ENCODE assay signal across 16 cellular contexts in genomic region chr2:53497020-53497419, GRCh38.
DNase-seq lines count a peak whose midpoint lies in the region; ATAC-seq, FAIRE-seq and TF ChIP-seq lines count a peak whose summit lies in the region.
"Had no signal": no experiment of that assay in that cellular context is flagged by ENCODE, and none has a peak within 500 bp of the region (broad histone marks: within the 10 kb centered on the region; RNA-seq: fewer than 3 reads in every experiment).

No MANE protein-coding gene starts in this region.

- H3K27me3 ChIP-seq in heart right ventricle (no peaks in the 10 kb centered on the region), sigmoid colon (no peaks in the 10 kb centered on the region), HepG2 (ENCODE audit: control insufficient read depth in 1 of 2, insufficient read depth in 2 of 2, low read length in 2 of 2) (peaks cover 0 to 4% of the 10 kb centered on the region in 2 experiments; a peak in 2 of 5 replicates)
- H3K27me3 ChIP-seq: BLaER1 treated with 17β-estradiol and CSF1 and Interleukin-3, amounts not matched to agents 10 nM and 100 nM had no signal

- TF ChIP-seq EP300 in sigmoid colon (IDR thresholded peaks at IDR 0.05) (no peak), HepG2 (IDR thresholded peaks at IDR 0.05; ENCODE audit: low read depth in 2 of 2, low read length in 2 of 2) (no peak), HepG2 (CRISPR knock-in tag; IDR thresholded peaks at IDR 0.05; ENCODE audit: borderline replicate concordance) (no peak)

- ATAC-seq in Right ventricle myocardium superior (ENCODE audit: poor library complexity) (peak; percentile 35), heart right ventricle (no peak), HepG2 (no peak)
- ATAC-seq: HCT116 had no signal

- H4K20me1 ChIP-seq in HepG2 (ENCODE audit: insufficient read depth, low read length): no peaks in the 10 kb centered on the region
- H4K20me1 ChIP-seq: BLaER1 treated with 17β-estradiol and CSF1 and Interleukin-3, amounts not matched to agents 10 nM and 100 nM had no signal

- no peak for TF ChIP-seq RAD21 in HepG2 (CRISPR knock-in tag; IDR thresholded peaks at IDR 0.05)

- H3K9ac ChIP-seq in HepG2 (ENCODE audit: insufficient read depth, low read depth, low read length): no peak overlapping the region
- H3K9ac ChIP-seq: BLaER1 treated with 17β-estradiol and CSF1 and Interleukin-3, amounts not matched to agents 10 nM and 100 nM; GM23248 had no signal

- TF ChIP-seq CTCF in heart right ventricle (IDR thresholded peaks at IDR 0.05) (no peak), sigmoid colon (IDR thresholded peaks at IDR 0.05) (no peak), HepG2 (CRISPR knock-in tag; IDR thresholded peaks at IDR 0.05) (no peak)

- CTCF ChIA-PET in HepG2 (lab: Yijun Ruan, JAX; ENCODE audit: low intra/inter-chr PET ratio, low total read pairs): no interaction called here

- no peaks in the 10 kb centered on the region for H3K79me2 ChIP-seq in HepG2 (ENCODE audit: insufficient read depth, low read length)

- FAIRE-seq in HepG2 (lab: Jason Lieb, UNC): no peak
- FAIRE-seq: H54 had no signal

- TF ChIP-seq POLR2A in sigmoid colon (IDR thresholded peaks at IDR 0.05) (no peak), HepG2 (IDR thresholded peaks at IDR 0.05; ENCODE audit: insufficient read depth in 1 of 2, low read depth in 2 of 2, low read length in 2 of 2) (no peak)

- no peaks in the 10 kb centered on the region for H3K9me3 ChIP-seq in heart right ventricle
- no peaks in the 10 kb centered on the region for H3K9me3 ChIP-seq in sigmoid colon
- no peaks in the 10 kb centered on the region for H3K9me3 ChIP-seq in HepG2 (ENCODE audit: low read length)
- H3K9me3 ChIP-seq: BLaER1 treated with 17β-estradiol and CSF1 and Interleukin-3, amounts not matched to agents 10 nM and 100 nM had no signal

- DNase-seq in Right ventricle myocardium superior: no peak
- no peak for DNase-seq in heart right ventricle
- no peak for DNase-seq in sigmoid colon
- DNase-seq in HepG2 (ENCODE audit: low spot score): no peak
- DNase-seq in caudate nucleus (lab: John Stamatoyannopoulos, UW): no peak
- DNase-seq in NCI-H2107 treated with DMSO at 0.1 percent for 48 hours (lab: John Stamatoyannopoulos, UW; ENCODE audit: unreplicated experiment): no peak
- DNase-seq: ACHN; Calu3; CD4-positive, alpha-beta T cell; DMS 273 treated with DMSO at 0.1 percent for 48 hours; GM23248 had no signal

- intact Hi-C loops in Right ventricle myocardium superior (cut with DNase I) (no loop called here), heart right ventricle (cut with DNase I) (no loop called here), sigmoid colon (cut with DNase I) (no loop called here), HepG2 (cut with micrococcal nuclease; ENCODE audit: unreplicated experiment) (no loop called here)

- no TSS peak for BruUV-seq in HepG2 (replicated peaks; lab: Mats Ljungman, UMichigan)

- no peak overlapping the region for H2AFZ ChIP-seq in HepG2 (ENCODE audit: low read length)
- H2AFZ ChIP-seq: GM23248 had no signal

- WGBS in heart right ventricle, 2 donors: 45 to 48% methylated on average over 1 of the region's 1 CpG
- WGBS in sigmoid colon, 2 donors: 34 to 50% methylated on average over 1 of the region's 1 CpG
- WGBS in urinary bladder: 60% methylated on average over 1 of the region's 1 CpG
- WGBS in HepG2 (ENCODE audit: low lambda C conversion rate): 0% methylated on average over 1 of the region's 1 CpG

- H3K27ac ChIP-seq in heart right ventricle: no peak overlapping the region
- H3K27ac ChIP-seq in sigmoid colon: peak overlapping the region in 3 of 4 donors; percentile 30 to 68 (median 65)
- H3K27ac ChIP-seq in urinary bladder (ENCODE audit: low read depth): peak overlapping the region; percentile 38
- H3K27ac ChIP-seq in HepG2 (ENCODE audit: extremely low read length, insufficient read depth, low read length): no peak overlapping the region
- no peak overlapping the region for H3K27ac ChIP-seq in caudate nucleus (ENCODE audit: low read depth, low read length)
- H3K27ac ChIP-seq: BLaER1 treated with 17β-estradiol and CSF1 and Interleukin-3, amounts not matched to agents 10 nM and 100 nM; GM23248; HL-60 had no signal

- POLR2A ChIA-PET in HepG2 (lab: Yijun Ruan, JAX): no interaction called here

- in situ Hi-C loops in HepG2 (cut with HindIII; ENCODE audit: extremely low pct_ligation_motif_present, low pct_unique_long_range_greater_than_20kb): no loop called here

- H3K4me3 ChIP-seq in heart right ventricle (no peak overlapping the region), sigmoid colon (no peak overlapping the region), urinary bladder (ENCODE audit: low read depth, low read length) (no peak overlapping the region), HepG2 (replicated peaks in 1 of 3; ENCODE audit: insufficient read depth in 1 of 3, low read depth in 2 of 3, low read length in 3 of 3) (no peak overlapping the region)
- H3K4me3 ChIP-seq: BLaER1 treated with 17β-estradiol and CSF1 and Interleukin-3, amounts not matched to agents 10 nM and 100 nM; GM23248 had no signal

- H3K36me3 ChIP-seq in heart right ventricle (no peaks in the 10 kb centered on the region), sigmoid colon (no peaks in the 10 kb centered on the region), urinary bladder (ENCODE audit: insufficient read depth) (no peaks in the 10 kb centered on the region), HepG2 (replicated peaks in 1 of 2; ENCODE audit: control insufficient read depth in 1 of 2, insufficient read depth in 2 of 2, low read length in 2 of 2) (no peaks in the 10 kb centered on the region)
- H3K36me3 ChIP-seq: BLaER1 treated with 17β-estradiol and CSF1 and Interleukin-3, amounts not matched to agents 10 nM and 100 nM had no signal

- H3K4me1 ChIP-seq in heart right ventricle: peaks cover 0 to 11% (median 0%) of the 10 kb centered on the region in 9 donors
- H3K4me1 ChIP-seq in sigmoid colon: peaks cover 0 to 36% (median 31%) of the 10 kb centered on the region in 4 donors
- H3K4me1 ChIP-seq in urinary bladder (ENCODE audit: insufficient read depth): peaks cover 3% of the 10 kb centered on the region
- H3K4me1 ChIP-seq in HepG2 (ENCODE audit: insufficient read depth, low read length): no peaks in the 10 kb centered on the region
- H3K4me1 ChIP-seq: BLaER1 treated with 17β-estradiol and CSF1 and Interleukin-3, amounts not matched to agents 10 nM and 100 nM had no signal

- H3K4me2 ChIP-seq in HepG2 (ENCODE audit: low read depth, low read length): no peak overlapping the region
- H3K4me2 ChIP-seq: BLaER1 treated with 17β-estradiol and CSF1 and Interleukin-3, amounts not matched to agents 10 nM and 100 nM had no signal

TF ChIP-seq in HepG2, 621 proteins besides CTCF, POLR2A, EP300 and RAD21:
- TF ChIP-seq PRDM15 (CRISPR knock-in tag; IDR thresholded peaks at IDR 0.05): no peak

Comparison
In these comparisons a context has a peak if more than half of its experiments do, and no peak if none do; other contexts are left out.
1. H3K27ac ChIP-seq: peak in sigmoid colon (3 of 4) and urinary bladder (single experiment); none in heart right ventricle (0 of 10), HepG2 (single experiment) and caudate nucleus (single experiment).